1 cellular context compared by ENCODE assay signal in the genomic region with DNA sequence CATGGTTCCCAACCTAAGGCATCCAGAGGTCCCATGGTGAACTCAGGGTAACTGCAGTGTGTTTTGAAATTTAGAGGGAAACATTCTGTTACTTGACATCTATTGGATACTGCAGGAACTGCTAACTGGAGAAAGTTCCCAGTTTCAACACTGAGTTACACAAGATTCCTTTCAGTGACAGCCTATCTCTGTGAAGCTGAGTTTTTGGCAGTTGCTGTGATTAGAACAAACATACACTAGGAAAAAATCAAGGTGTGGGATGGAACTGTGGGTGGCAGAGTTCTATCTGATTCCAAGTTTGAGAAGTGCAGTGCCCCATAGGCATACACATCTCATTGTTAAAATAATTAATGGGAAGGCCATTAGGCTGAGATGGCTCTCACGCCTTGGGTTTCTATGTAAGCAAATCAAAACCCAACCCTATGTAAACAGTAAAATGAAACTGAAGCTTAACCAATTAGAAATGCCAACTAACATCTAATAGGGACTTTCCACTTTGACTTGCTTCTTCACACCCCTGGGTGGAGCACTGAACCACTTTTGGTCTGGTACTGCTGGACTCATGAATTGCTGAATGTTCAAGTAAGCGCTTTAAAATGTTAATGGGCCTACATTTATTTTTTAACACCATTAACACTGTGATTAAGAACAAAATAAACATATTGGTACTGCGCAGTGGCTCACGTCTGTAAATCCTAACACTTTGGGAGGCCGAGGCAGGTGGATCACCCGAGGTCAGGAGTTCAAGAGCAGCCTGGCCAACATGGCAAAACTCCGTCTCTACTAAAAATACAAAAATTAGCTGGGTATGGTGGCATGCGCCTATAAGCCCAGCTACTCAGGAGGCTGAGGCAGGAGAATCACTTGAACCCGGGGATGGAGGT.
TF ChIP-seq lines count a peak whose summit lies in the region.

No MANE protein-coding gene starts in this region.

TF ChIP-seq in liver, 16 proteins besides CTCF, POLR2A, EP300 and RAD21 (continued from another document):
- TF ChIP-seq, protein P1, sequence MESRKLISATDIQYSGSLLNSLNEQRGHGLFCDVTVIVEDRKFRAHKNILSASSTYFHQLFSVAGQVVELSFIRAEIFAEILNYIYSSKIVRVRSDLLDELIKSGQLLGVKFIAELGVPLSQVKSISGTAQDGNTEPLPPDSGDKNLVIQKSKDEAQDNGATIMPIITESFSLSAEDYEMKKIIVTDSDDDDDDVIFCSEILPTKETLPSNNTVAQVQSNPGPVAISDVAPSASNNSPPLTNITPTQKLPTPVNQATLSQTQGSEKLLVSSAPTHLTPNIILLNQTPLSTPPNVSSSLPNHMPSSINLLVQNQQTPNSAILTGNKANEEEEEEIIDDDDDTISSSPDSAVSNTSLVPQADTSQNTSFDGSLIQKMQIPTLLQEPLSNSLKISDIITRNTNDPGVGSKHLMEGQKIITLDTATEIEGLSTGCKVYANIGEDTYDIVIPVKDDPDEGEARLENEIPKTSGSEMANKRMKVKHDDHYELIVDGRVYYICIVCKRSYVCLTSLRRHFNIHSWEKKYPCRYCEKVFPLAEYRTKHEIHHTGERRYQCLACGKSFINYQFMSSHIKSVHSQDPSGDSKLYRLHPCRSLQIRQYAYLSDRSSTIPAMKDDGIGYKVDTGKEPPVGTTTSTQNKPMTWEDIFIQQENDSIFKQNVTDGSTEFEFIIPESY (IDR thresholded peaks at IDR 0.05), result peak; percentile 24
- peak; percentile 52 for TF ChIP-seq NR2F2 (IDR thresholded peaks at IDR 0.05)
